In the genomic region with DNA sequence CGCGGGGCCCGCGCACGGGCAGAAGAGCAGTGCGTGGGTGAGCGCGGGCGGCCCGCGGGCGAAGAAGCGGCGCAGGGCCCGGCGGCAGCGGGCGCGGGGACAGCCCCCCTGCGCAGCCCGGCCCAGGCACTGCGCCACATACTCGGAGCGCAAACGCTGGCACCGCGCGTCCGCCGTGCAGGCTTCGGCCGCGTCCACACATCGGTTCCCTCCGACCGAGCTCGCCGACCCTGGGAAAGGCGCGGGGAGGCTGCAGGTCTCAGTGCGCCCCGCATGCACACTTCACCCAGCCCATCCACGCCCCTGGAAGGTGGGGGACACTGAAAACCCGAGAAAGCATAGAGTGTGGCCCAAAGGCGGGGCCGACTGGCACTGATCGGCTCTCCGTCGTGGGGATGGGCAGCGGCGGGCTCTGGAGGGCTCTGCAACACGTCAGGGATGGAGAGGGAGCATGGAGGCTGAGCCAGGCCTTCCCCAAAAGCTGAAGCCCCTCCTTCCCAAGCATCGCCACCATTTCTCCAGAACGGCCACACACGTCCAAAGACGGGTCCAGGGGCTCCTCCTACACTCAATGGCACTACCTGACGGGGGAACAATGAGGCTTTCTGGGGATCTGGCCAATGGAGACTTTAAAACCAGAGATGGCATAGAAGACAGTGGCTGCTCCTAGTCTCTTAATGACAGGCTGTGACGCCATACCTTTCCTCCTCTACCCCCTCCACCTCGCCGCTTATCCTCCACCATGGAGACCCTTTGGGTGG, we compare ENCODE assay signal across 21 cellular contexts. TPM values are rescaled to one million over a fixed set of nuclear protein-coding genes. Genes with fewer than 3 reads are reported as not detected.
DNase-seq lines count a peak whose midpoint lies in the region; TF ChIP-seq lines count a peak whose summit lies in the region.
"Had no signal": no experiment of that assay in that cellular context is flagged by ENCODE, and none has a peak within 500 bp of the region (broad histone marks: within the 10 kb centered on the region; RNA-seq: fewer than 3 reads in every experiment).

No MANE protein-coding gene starts in this region.

- peak overlapping the region; percentile 36 for H3K4me2 ChIP-seq in BLaER1

- DNase-seq in GM10266 (ENCODE audit: extremely low spot score) (peak; percentile 22), dorsolateral prefrontal cortex (peak in 4 of 10 donors; percentile 10 to 34 (median 22)), nephron progenitor cell (no peak), SKM-1 (lab: John Stamatoyannopoulos, UW; ENCODE audit: unreplicated experiment) (no peak), COLO668 (lab: John Stamatoyannopoulos, UW; ENCODE audit: unreplicated experiment) (no peak)
- no peak for DNase-seq in activated effector memory CD4-positive, alpha-beta T cell treated with Interleukin-2 at 50 U/mL for 16 hours
- DNase-seq: activated CD4-positive, CD25-positive, alpha-beta regulatory T cell; C1 segment of cervical spinal cord; effector memory CD4-positive, alpha-beta T cell; hippocampal formation; lower lobe of right lung; MM.1S; NCI-H2029 treated with DMSO at 0.1 percent for 48 hours; NCI-H526 treated with DMSO at 0.1 percent for 48 hours; retina had no signal

- TF ChIP-seq CTCF in GM10266 (IDR thresholded peaks at IDR 0.05; ENCODE audit: control insufficient read depth, insufficient read depth, low read depth, missing control alignments) (no peak), dorsolateral prefrontal cortex (IDR thresholded peaks at IDR 0.05 in 54 of 56, conservative IDR thresholded peaks at IDR 0.05 in 2 of 56; ENCODE audit: low read depth in 1 of 56, partially characterized antibody in 56 of 56) (no peak), nephron progenitor cell (IDR thresholded peaks at IDR 0.05) (no peak)

- peaks cover 37% of the 10 kb centered on the region for H3K4me1 Mint-ChIP-seq in nephron progenitor cell

- intact Hi-C loops in dorsolateral prefrontal cortex (cut with DNase I), result no loop called here

- H4K20me1 ChIP-seq in BLaER1, result no peaks in the 10 kb centered on the region; the same call in 1 of the 2 replicates

- no peak overlapping the region for H3K9ac ChIP-seq in BLaER1

- no peaks in the 10 kb centered on the region for H3K36me3 ChIP-seq in BLaER1
- H3K36me3 ChIP-seq: lower lobe of right lung had no signal

- no peaks in the 10 kb centered on the region for H3K9me3 ChIP-seq in BLaER1
- H3K9me3 ChIP-seq: lower lobe of right lung had no signal

- no peaks in the 10 kb centered on the region for H3K36me3 Mint-ChIP-seq in nephron progenitor cell (ENCODE audit: low read depth)
- H3K36me3 Mint-ChIP-seq: activated naive CD4-positive, alpha-beta T cell treated with anti-CD3 and anti-CD28 coated beads, Interleukin-2, amount 50 U/mL, for 72 hours had no signal

- H3K4me3 ChIP-seq in BLaER1 (no peak overlapping the region), dorsolateral prefrontal cortex (peak overlapping the region in 35 of 59 donors; percentile 5 to 54 (median 31))
- H3K4me3 ChIP-seq: lower lobe of right lung had no signal

- H3K27me3 Mint-ChIP-seq in nephron progenitor cell (ENCODE audit: low read depth, poor library complexity), result peaks cover 65% of the 10 kb centered on the region

- peak overlapping the region; percentile 38 for H3K4me3 Mint-ChIP-seq in nephron progenitor cell
- H3K4me3 Mint-ChIP-seq: neural crest cell had no signal

- no peak overlapping the region for H3K27ac Mint-ChIP-seq in nephron progenitor cell
- H3K27ac Mint-ChIP-seq: activated naive CD4-positive, alpha-beta T cell treated with anti-CD3 and anti-CD28 coated beads, Interleukin-2, amount 50 U/mL, for 72 hours had no signal

- H3K27me3 ChIP-seq in BLaER1 (peaks cover 42% of the 10 kb centered on the region), dorsolateral prefrontal cortex (peaks cover 0 to 37% (median 22%) of the 10 kb centered on the region in 45 donors)

- H3K27ac ChIP-seq in BLaER1 (no peak overlapping the region), dorsolateral prefrontal cortex (no peak overlapping the region)
- H3K27ac ChIP-seq: lower lobe of right lung had no signal

- H3K9me3 Mint-ChIP-seq in nephron progenitor cell, result no peaks in the 10 kb centered on the region
- H3K9me3 Mint-ChIP-seq: activated naive CD4-positive, alpha-beta T cell treated with anti-CD3 and anti-CD28 coated beads, Interleukin-2, amount 50 U/mL, for 72 hours; neural crest cell had no signal

- H3K4me1 ChIP-seq in BLaER1, result peaks cover 37% of the 10 kb centered on the region
- H3K4me1 ChIP-seq: lower lobe of right lung had no signal

RNA-seq across cellular contexts. Expression of a gene that starts 2.0 kb away (rescaled TPM):
- under 1 TPM in 20 of 120 experiments, not detected in 100; 0.33 to 0.91 (median 0.53) TPM for total RNA-seq in dorsolateral prefrontal cortex
- total RNA-seq: activated naive CD4-positive, alpha-beta T cell treated with anti-CD3 and anti-CD28 coated beads, Interleukin-2, amount 50 U/mL, for 72 hours; bronchial epithelial cell; H4; lower lobe of right lung; neural crest cell; T-helper 1 cell treated with Interleukin-12 subunit alpha and Interleukin-12 subunit beta and Interleukin-4 antibody, amounts not matched to agents 30 ng/mL and 1 ng/mL, for 36 hours had no signal

RNA-seq across cellular contexts. Expression of a gene that starts 20.6 kb away (rescaled TPM):
- 10 to 100 TPM in 51 of 120 experiments, 1 to 10 TPM in 69; 2.6 to 32.6 (median 8.5) TPM for total RNA-seq in dorsolateral prefrontal cortex
- total RNA-seq: activated naive CD4-positive, alpha-beta T cell treated with anti-CD3 and anti-CD28 coated beads, Interleukin-2, amount 50 U/mL, for 72 hours; H4; T-helper 1 cell treated with Interleukin-12 subunit alpha and Interleukin-12 subunit beta and Interleukin-4 antibody, amounts not matched to agents 30 ng/mL and 1 ng/mL, for 36 hours had no signal

RNA-seq across cellular contexts. Expression of a gene that starts 51.2 kb away (rescaled TPM):
- 10 to 100 TPM in 3 of 120 experiments, 1 to 10 TPM in 78, under 1 TPM in 39; 0.16 to 15.1 (median 1.2) TPM for total RNA-seq in dorsolateral prefrontal cortex
- total RNA-seq: bronchial epithelial cell; H4; neural crest cell; T-helper 1 cell treated with Interleukin-12 subunit alpha and Interleukin-12 subunit beta and Interleukin-4 antibody, amounts not matched to agents 30 ng/mL and 1 ng/mL, for 36 hours had no signal
